In the genomic region with DNA sequence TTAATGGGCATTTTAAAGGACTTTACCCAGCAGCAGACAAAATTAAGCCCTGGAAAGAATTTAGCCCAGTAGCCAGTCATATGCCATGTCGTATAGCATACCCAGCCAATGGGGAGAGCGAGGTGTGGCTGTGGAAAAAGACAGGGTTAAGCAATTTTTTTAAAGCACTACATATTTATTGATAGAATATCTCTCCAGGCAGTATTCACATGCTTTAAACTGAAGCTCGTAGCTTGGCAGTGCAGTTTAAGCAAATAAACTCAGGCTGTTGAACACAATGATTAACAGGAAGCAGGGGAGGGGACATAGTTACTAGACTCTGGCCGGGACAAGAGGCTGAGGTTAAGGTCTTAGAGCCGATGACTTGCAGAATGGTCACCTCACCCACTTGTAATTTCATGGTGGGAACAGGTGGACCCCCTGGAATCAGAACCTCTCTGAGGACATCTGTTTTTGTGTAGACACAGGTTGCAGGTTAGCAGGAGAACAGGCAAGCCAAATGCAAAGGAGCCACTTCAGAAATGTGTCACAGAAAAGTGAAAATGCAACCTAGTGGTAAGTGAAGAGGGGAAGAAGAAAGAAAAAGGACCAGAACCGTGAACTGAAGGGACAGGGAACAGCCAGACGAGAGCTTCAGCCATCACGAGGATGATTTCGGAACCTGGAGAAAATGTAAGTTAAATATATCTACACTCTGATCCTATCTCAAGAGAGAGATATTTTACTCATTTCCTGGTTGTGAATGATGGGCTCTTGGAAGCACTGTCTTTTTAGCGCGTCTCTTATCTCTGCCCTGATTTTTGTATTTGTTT, we compare ENCODE assay signal across 8 cellular contexts. TPM values are rescaled to one million over a fixed set of nuclear protein-coding genes. Genes with fewer than 3 reads are reported as not detected.
A peak's percentile ranks its signal among the peaks of the same experiment; 100 is the strongest.
DNase-seq lines count a peak whose midpoint lies in the region; ATAC-seq and TF ChIP-seq lines count a peak whose summit lies in the region.

No MANE protein-coding gene starts in this region.

- H3K27ac Mint-ChIP-seq in activated naive CD8-positive, alpha-beta T cell treated with anti-CD3 and anti-CD28 coated beads for 36 hours, result peak overlapping the region; percentile 88

- H3K4me1 Mint-ChIP-seq in activated naive CD8-positive, alpha-beta T cell treated with anti-CD3 and anti-CD28 coated beads for 36 hours, result peaks cover 56% of the 10 kb centered on the region

- in situ Hi-C loops in ACHN (cut with HindIII; ENCODE audit: low pct_ligation_motif_present, low pct_unique_long_range_greater_than_20kb, low sequenced_read_pairs), result no loop called here

- H3K36me3 ChIP-seq in thoracic aorta, result no peaks in the 10 kb centered on the region

- no peaks in the 10 kb centered on the region for H3K9me3 Mint-ChIP-seq in activated naive CD8-positive, alpha-beta T cell treated with anti-CD3 and anti-CD28 coated beads for 36 hours

- ATAC-seq in GM18858 (IDR thresholded peaks at IDR 0.05; ENCODE audit: unreplicated experiment) (peak; percentile 48), HG02970 (IDR thresholded peaks at IDR 0.05; ENCODE audit: low FRiP score, unreplicated experiment) (peak; percentile 54), thoracic aorta (ENCODE audit: insufficient number of reproducible peaks, low FRiP score, low read depth) (peak; percentile 34)

- H3K27ac ChIP-seq in thoracic aorta, result peak overlapping the region; percentile 86 to 89

- no peaks in the 10 kb centered on the region for H3K27me3 ChIP-seq in thoracic aorta (replicated peaks; ENCODE audit: insufficient read depth)

- H3K4me3 ChIP-seq in thoracic aorta, result peak overlapping the region; percentile 72

- peak; percentile 63 for DNase-seq in ACHN
- DNase-seq in NCI-H748 (lab: John Stamatoyannopoulos, UW; ENCODE audit: unreplicated experiment), result peak; percentile 87
- peak; percentile 21 for DNase-seq in activated naive CD8-positive, alpha-beta T cell treated with anti-CD3 and anti-CD28 coated beads for 36 hours
- peak; percentile 83 for DNase-seq in kidney tubule cell (ENCODE audit: low spot score)
- no peak for DNase-seq in thoracic aorta (ENCODE audit: low spot score)
- no peak for DNase-seq in hippocampal formation (lab: John Stamatoyannopoulos, UW)

- H3K4me3 Mint-ChIP-seq in activated naive CD8-positive, alpha-beta T cell treated with anti-CD3 and anti-CD28 coated beads for 36 hours, result peak overlapping the region; percentile 82

- no peaks in the 10 kb centered on the region for H3K27me3 Mint-ChIP-seq in activated naive CD8-positive, alpha-beta T cell treated with anti-CD3 and anti-CD28 coated beads for 36 hours

- H3K9me3 ChIP-seq in thoracic aorta, result no peaks in the 10 kb centered on the region

- no peak for TF ChIP-seq CTCF in thoracic aorta (IDR thresholded peaks at IDR 0.05)

- peaks cover 7% of the 10 kb centered on the region for H3K36me3 Mint-ChIP-seq in activated naive CD8-positive, alpha-beta T cell treated with anti-CD3 and anti-CD28 coated beads for 36 hours

- H3K4me1 ChIP-seq in thoracic aorta (ENCODE audit: control insufficient read depth in 1 of 2, low read depth in 2 of 2), result peaks cover 21 to 39% of the 10 kb centered on the region in 2 donors

RNA-seq across cellular contexts. Expression of a gene that starts 7.2 kb away (rescaled TPM):
- total RNA-seq in activated naive CD8-positive, alpha-beta T cell treated with anti-CD3 and anti-CD28 coated beads for 36 hours, result 1 to 10 TPM; 4.1 to 4.3 TPM
- 10 to 100 TPM; 29.1 to 44.9 TPM for total RNA-seq in thoracic aorta

Comparison
In these comparisons a context has a peak if more than half of its experiments do, and no peak if none do; other contexts are left out.
1. DNase-seq: peak in ACHN (single experiment), NCI-H748 (single experiment), activated naive CD8-positive, alpha-beta T cell treated with anti-CD3 and anti-CD28 coated beads for 36 hours (single experiment) and kidney tubule cell (single experiment); none in thoracic aorta (single experiment) and hippocampal formation (0 of 2).
2. RNA of a gene that starts 7.2 kb away (total RNA-seq): 29.1 to 44.9 TPM in thoracic aorta; 4.1 to 4.3 TPM in activated naive CD8-positive, alpha-beta T cell treated with anti-CD3 and anti-CD28 coated beads for 36 hours; every median in the first group is over 4 times any median in the second.
3. Peak in every context shown above with its lines, with median percentiles within 50 percentile points of each other: ATAC-seq.